ENCODE assay signal across 1 cellular context in the genomic region with DNA sequence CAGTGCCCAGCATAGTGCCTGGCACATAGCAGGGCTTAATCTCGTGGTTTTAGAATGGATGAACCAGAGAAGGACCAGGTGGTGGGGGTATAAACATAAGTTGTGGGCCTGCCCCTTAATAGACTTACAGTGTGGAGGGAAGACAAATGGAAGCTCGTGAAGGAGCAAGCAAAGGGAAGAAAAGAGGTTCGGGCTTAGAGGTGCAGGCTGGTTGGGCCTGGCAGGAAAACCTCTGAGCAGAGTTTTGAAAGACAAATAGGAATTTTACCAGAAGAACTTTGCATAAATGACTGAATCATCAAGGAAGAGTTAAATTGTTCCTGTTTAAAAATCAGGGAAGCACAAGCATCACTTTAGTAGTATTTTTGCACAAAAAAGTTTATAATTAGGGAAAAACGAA.
TF ChIP-seq lines count a peak whose summit lies in the region.

No MANE protein-coding gene starts in this region.

TF ChIP-seq in HEK293, 187 proteins besides CTCF, POLR2A, EP300 and RAD21 (continued from another document):
- TF ChIP-seq ZNF449 (tag by site-specific recombination; IDR thresholded peaks at IDR 0.05) (peak; percentile 94), SP7 (tag by site-specific recombination; IDR thresholded peaks at IDR 0.05) (no peak)
